Comparison of ENCODE assay signal across 1 cellular context in the genomic region with DNA sequence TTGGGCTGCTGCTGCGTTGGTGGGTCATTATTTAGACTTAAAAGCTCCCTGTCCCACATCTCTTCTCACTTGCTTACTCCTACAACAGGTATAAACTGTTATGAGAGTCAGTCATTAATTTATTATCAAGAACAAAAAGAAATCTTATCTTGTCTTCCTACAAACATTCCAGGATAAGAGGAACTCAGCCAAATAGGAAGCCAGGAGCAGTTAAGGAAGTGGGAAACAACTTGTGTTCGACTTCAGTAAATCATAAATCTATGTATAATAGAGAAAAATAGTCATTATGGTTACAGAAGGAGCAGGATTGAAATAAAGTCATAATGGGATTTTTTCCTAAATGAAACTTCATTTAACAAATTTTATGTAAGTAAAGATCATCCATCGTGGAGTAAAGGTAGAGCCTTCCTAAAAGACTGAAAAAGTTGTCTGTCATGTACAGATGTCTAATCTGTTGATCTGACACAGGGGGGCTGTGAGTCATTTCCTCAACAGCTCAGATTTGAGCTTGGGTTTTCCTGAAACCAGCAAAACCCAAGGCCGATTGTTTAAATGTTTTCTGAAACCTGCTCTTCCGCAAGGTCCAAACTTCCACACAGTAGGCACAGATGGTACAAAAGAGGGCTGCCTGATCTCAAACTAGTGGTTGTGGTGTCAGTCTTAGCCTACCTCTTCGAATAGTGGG.
TF ChIP-seq lines count a peak whose summit lies in the region.

No MANE protein-coding gene starts in this region.

TF ChIP-seq in K562, 482 proteins besides CTCF, POLR2A, EP300 and RAD21 (continued from another document and continues in another):
- TF ChIP-seq, protein P1, sequence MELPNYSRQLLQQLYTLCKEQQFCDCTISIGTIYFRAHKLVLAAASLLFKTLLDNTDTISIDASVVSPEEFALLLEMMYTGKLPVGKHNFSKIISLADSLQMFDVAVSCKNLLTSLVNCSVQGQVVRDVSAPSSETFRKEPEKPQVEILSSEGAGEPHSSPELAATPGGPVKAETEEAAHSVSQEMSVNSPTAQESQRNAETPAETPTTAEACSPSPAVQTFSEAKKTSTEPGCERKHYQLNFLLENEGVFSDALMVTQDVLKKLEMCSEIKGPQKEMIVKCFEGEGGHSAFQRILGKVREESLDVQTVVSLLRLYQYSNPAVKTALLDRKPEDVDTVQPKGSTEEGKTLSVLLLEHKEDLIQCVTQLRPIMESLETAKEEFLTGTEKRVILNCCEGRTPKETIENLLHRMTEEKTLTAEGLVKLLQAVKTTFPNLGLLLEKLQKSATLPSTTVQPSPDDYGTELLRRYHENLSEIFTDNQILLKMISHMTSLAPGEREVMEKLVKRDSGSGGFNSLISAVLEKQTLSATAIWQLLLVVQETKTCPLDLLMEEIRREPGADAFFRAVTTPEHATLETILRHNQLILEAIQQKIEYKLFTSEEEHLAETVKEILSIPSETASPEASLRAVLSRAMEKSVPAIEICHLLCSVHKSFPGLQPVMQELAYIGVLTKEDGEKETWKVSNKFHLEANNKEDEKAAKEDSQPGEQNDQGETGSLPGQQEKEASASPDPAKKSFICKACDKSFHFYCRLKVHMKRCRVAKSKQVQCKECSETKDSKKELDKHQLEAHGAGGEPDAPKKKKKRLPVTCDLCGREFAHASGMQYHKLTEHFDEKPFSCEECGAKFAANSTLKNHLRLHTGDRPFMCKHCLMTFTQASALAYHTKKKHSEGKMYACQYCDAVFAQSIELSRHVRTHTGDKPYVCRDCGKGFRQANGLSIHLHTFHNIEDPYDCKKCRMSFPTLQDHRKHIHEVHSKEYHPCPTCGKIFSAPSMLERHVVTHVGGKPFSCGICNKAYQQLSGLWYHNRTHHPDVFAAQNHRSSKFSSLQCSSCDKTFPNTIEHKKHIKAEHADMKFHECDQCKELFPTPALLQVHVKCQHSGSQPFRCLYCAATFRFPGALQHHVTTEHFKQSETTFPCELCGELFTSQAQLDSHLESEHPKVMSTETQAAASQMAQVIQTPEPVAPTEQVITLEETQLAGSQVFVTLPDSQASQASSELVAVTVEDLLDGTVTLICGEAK (IDR thresholded peaks at IDR 0.05), result no peak
- TF ChIP-seq, protein P1 (CRISPR knock-in tag; IDR thresholded peaks at IDR 0.05), result no peak
- TF ChIP-seq, protein P2, sequence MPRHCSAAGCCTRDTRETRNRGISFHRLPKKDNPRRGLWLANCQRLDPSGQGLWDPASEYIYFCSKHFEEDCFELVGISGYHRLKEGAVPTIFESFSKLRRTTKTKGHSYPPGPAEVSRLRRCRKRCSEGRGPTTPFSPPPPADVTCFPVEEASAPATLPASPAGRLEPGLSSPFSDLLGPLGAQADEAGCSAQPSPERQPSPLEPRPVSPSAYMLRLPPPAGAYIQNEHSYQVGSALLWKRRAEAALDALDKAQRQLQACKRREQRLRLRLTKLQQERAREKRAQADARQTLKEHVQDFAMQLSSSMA (CRISPR knock-in tag; IDR thresholded peaks at IDR 0.05), result no peak
- TF ChIP-seq ZNF586 (CRISPR knock-in tag; conservative IDR thresholded peaks at IDR 0.05), result no peak
- TF ChIP-seq PKNOX1 (IDR thresholded peaks at IDR 0.05), result 0 out of 2 replicates have a peak, but pooled peaks have one; percentile 28
- TF ChIP-seq ZFP30 (CRISPR knock-in tag; IDR thresholded peaks at IDR 0.05; ENCODE audit: borderline replicate concordance), result no peak
- TF ChIP-seq EGR1 (conservative IDR thresholded peaks at IDR 0.05), result no peak
- no peak for TF ChIP-seq ZNF696 (CRISPR knock-in tag; conservative IDR thresholded peaks at IDR 0.05)
- no peak for TF ChIP-seq IRF2 (CRISPR knock-in tag; IDR thresholded peaks at IDR 0.05)
- TF ChIP-seq, protein P3, sequence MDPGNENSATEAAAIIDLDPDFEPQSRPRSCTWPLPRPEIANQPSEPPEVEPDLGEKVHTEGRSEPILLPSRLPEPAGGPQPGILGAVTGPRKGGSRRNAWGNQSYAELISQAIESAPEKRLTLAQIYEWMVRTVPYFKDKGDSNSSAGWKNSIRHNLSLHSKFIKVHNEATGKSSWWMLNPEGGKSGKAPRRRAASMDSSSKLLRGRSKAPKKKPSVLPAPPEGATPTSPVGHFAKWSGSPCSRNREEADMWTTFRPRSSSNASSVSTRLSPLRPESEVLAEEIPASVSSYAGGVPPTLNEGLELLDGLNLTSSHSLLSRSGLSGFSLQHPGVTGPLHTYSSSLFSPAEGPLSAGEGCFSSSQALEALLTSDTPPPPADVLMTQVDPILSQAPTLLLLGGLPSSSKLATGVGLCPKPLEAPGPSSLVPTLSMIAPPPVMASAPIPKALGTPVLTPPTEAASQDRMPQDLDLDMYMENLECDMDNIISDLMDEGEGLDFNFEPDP (CRISPR knock-in tag; IDR thresholded peaks at IDR 0.05), result no peak
- TF ChIP-seq CHAMP1 (IDR thresholded peaks at IDR 0.05), result no peak
- TF ChIP-seq, protein P4, sequence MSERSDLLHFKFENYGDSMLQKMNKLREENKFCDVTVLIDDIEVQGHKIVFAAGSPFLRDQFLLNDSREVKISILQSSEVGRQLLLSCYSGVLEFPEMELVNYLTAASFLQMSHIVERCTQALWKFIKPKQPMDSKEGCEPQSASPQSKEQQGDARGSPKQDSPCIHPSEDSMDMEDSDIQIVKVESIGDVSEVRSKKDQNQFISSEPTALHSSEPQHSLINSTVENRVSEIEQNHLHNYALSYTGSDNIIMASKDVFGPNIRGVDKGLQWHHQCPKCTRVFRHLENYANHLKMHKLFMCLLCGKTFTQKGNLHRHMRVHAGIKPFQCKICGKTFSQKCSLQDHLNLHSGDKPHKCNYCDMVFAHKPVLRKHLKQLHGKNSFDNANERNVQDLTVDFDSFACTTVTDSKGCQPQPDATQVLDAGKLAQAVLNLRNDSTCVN (CRISPR knock-in tag; IDR thresholded peaks at IDR 0.05), result no peak
- no peak for TF ChIP-seq BRF1 (IDR thresholded peaks at IDR 0.05; ENCODE audit: borderline replicate concordance, extremely low read depth, insufficient read length)
- no peak for TF ChIP-seq NONO (IDR thresholded peaks at IDR 0.05; ENCODE audit: low read depth in 2 of 2, low read length in 1 of 2)
- no peak for TF ChIP-seq L3MBTL2 (IDR thresholded peaks at IDR 0.05)
- TF ChIP-seq ZNF431 (CRISPR knock-in tag; IDR thresholded peaks at IDR 0.05), result no peak
- no peak for TF ChIP-seq ZBTB1 (CRISPR knock-in tag; IDR thresholded peaks at IDR 0.05; ENCODE audit: borderline replicate concordance, low read depth)
- TF ChIP-seq, protein P5, sequence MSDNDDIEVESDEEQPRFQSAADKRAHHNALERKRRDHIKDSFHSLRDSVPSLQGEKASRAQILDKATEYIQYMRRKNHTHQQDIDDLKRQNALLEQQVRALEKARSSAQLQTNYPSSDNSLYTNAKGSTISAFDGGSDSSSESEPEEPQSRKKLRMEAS (CRISPR knock-in tag; IDR thresholded peaks at IDR 0.05), result no peak
- no peak for TF ChIP-seq TCFL5 (CRISPR knock-in tag; conservative IDR thresholded peaks at IDR 0.05)
- no peak for TF ChIP-seq KDM2B (CRISPR knock-in tag; IDR thresholded peaks at IDR 0.05)
- TF ChIP-seq, protein P6, sequence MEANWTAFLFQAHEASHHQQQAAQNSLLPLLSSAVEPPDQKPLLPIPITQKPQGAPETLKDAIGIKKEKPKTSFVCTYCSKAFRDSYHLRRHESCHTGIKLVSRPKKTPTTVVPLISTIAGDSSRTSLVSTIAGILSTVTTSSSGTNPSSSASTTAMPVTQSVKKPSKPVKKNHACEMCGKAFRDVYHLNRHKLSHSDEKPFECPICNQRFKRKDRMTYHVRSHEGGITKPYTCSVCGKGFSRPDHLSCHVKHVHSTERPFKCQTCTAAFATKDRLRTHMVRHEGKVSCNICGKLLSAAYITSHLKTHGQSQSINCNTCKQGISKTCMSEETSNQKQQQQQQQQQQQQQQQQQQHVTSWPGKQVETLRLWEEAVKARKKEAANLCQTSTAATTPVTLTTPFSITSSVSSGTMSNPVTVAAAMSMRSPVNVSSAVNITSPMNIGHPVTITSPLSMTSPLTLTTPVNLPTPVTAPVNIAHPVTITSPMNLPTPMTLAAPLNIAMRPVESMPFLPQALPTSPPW (CRISPR knock-in tag; IDR thresholded peaks at IDR 0.05), result peak; percentile 56
- TF ChIP-seq TEAD4 (IDR thresholded peaks at IDR 0.05; ENCODE audit: low read length), result 0 out of 2 replicates have a peak, but pooled peaks have one; percentile 16
- TF ChIP-seq TEAD4 (CRISPR knock-in tag; IDR thresholded peaks at IDR 0.05; ENCODE audit: borderline replicate concordance), result no peak
- TF ChIP-seq, protein P7, sequence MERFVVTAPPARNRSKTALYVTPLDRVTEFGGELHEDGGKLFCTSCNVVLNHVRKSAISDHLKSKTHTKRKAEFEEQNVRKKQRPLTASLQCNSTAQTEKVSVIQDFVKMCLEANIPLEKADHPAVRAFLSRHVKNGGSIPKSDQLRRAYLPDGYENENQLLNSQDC (CRISPR knock-in tag; IDR thresholded peaks at IDR 0.05), result no peak
- TF ChIP-seq CREM (IDR thresholded peaks at IDR 0.05; ENCODE audit: low read depth), result no peak
- TF ChIP-seq CBX5 (IDR thresholded peaks at IDR 0.05; ENCODE audit: borderline replicate concordance, low read depth), result no peak
- TF ChIP-seq FOS (IDR thresholded peaks at IDR 0.05; ENCODE audit: extremely low read depth, insufficient read length), result peak; percentile 18
- no peak for TF ChIP-seq BRD9 (IDR thresholded peaks at IDR 0.05; ENCODE audit: low read depth, partially characterized antibody)
- TF ChIP-seq NR3C1 (CRISPR knock-in tag; IDR thresholded peaks at IDR 0.05), result no peak
- TF ChIP-seq ETV5 (CRISPR knock-in tag; IDR thresholded peaks at IDR 0.05; ENCODE audit: low read depth), result no peak
- peak; percentile 68 for TF ChIP-seq ARID1B (IDR thresholded peaks at IDR 0.05)
- no peak for TF ChIP-seq KLF16 (IDR thresholded peaks at IDR 0.05)
- TF ChIP-seq POLR2AphosphoS5 (IDR thresholded peaks at IDR 0.05; ENCODE audit: control insufficient read depth, insufficient read depth, low read depth, low read length), result no peak
- TF ChIP-seq HCFC1 (IDR thresholded peaks at IDR 0.05; ENCODE audit: low read depth, low read length), result no peak
- TF ChIP-seq ETV1 (tag; conservative IDR thresholded peaks at IDR 0.05; ENCODE audit: low read depth), result peak; percentile 26; the same call in 1 of the 2 replicates
- no peak for TF ChIP-seq ZNF217 (CRISPR knock-in tag; IDR thresholded peaks at IDR 0.05)
- TF ChIP-seq CTCFL (IDR thresholded peaks at IDR 0.05; ENCODE audit: borderline replicate concordance, insufficient read depth, low read depth, low read length, poor library complexity, severe bottlenecking), result no peak
